In genomic region chr16:70685061-70685937, GRCh38 we compare ENCODE assay signal across 8 cellular contexts. TPM values are rescaled to one million over a fixed set of nuclear protein-coding genes. Genes with fewer than 3 reads are reported as not detected.
DNase-seq lines count a peak whose midpoint lies in the region; ATAC-seq and TF ChIP-seq lines count a peak whose summit lies in the region.

No MANE protein-coding gene starts in this region.

- H3K4me1 Mint-ChIP-seq in activated T-cell treated with anti-CD3 and anti-CD28 coated beads, Interleukin-2, amount 50 U/mL, for 4 hours (ENCODE audit: low read depth) = peaks cover 2% of the 10 kb centered on the region
- H3K4me1 Mint-ChIP-seq in T-helper 2 cell treated with Interferon-gamma antibody and Interleukin-4, amounts not matched to agents 5 μg/mL and 100 μg/mL, for 36 hours (ENCODE audit: low read depth) = no peaks in the 10 kb centered on the region

- no peak for TF ChIP-seq CTCF in astrocyte of the spinal cord (IDR thresholded peaks at IDR 0.05; ENCODE audit: low read depth, low read length)

- H3K4me3 ChIP-seq in astrocyte of the spinal cord (ENCODE audit: low read depth, low read length) = peak overlapping the region; percentile 79

- no peaks in the 10 kb centered on the region for H3K9me3 Mint-ChIP-seq in activated T-cell treated with anti-CD3 and anti-CD28 coated beads, Interleukin-2, amount 50 U/mL, for 4 hours
- H3K9me3 Mint-ChIP-seq in T-helper 2 cell treated with Interferon-gamma antibody and Interleukin-4, amounts not matched to agents 5 μg/mL and 100 μg/mL, for 36 hours = no peaks in the 10 kb centered on the region

- in situ Hi-C loops in astrocyte of the spinal cord (cut with HindIII; ENCODE audit: low sequenced_read_pairs) = no loop called here

- no peak for DNase-seq in activated T-cell treated with anti-CD3 and anti-CD28 coated beads, Interleukin-2, amount 50 U/mL, for 4 hours
- DNase-seq in activated T-cell treated with anti-CD3 and anti-CD28 coated beads, Interleukin-2, amount 50 U/mL, for 1 hour = no peak
- no peak for DNase-seq in astrocyte of the spinal cord (ENCODE audit: low read depth, low spot score)
- DNase-seq in T-helper 2 cell treated with Interferon-gamma antibody and Interleukin-4, amounts not matched to agents 5 μg/mL and 100 μg/mL, for 36 hours (ENCODE audit: low spot score) = no peak
- no peak for DNase-seq in stimulated activated CD4-positive, alpha-beta T cell treated with anti-CD3 and anti-CD28 coated beads, Interleukin-4, amount 100 ng/mL, for 24 hours

- peak; percentile 62 to 63 for ATAC-seq in activated T-cell treated with anti-CD3 and anti-CD28 coated beads, Interleukin-2, amount 50 U/mL, for 4 hours
- ATAC-seq in GM18519 (IDR thresholded peaks at IDR 0.05; ENCODE audit: low FRiP score, unreplicated experiment) = no peak

- H3K27ac Mint-ChIP-seq in T-helper 2 cell treated with Interferon-gamma antibody and Interleukin-4, amounts not matched to agents 5 μg/mL and 100 μg/mL, for 36 hours = no peak overlapping the region

- H3K27ac ChIP-seq in layer of hippocampus (ENCODE audit: low read depth, low read length) (peak overlapping the region; percentile 95), temporal lobe (ENCODE audit: low read depth, low read length) (peak overlapping the region; percentile 91)

- H3K27me3 ChIP-seq in layer of hippocampus (ENCODE audit: control insufficient read depth, insufficient read depth, low read length) = no peaks in the 10 kb centered on the region

- peak overlapping the region; percentile 58 for H3K4me3 Mint-ChIP-seq in activated T-cell treated with anti-CD3 and anti-CD28 coated beads, Interleukin-2, amount 50 U/mL, for 4 hours
- no peak overlapping the region for H3K4me3 Mint-ChIP-seq in T-helper 2 cell treated with Interferon-gamma antibody and Interleukin-4, amounts not matched to agents 5 μg/mL and 100 μg/mL, for 36 hours

- no peaks in the 10 kb centered on the region for H3K36me3 Mint-ChIP-seq in activated T-cell treated with anti-CD3 and anti-CD28 coated beads, Interleukin-2, amount 50 U/mL, for 4 hours (ENCODE audit: insufficient read depth)
- H3K36me3 Mint-ChIP-seq in T-helper 2 cell treated with Interferon-gamma antibody and Interleukin-4, amounts not matched to agents 5 μg/mL and 100 μg/mL, for 36 hours (ENCODE audit: low read depth) = no peaks in the 10 kb centered on the region

- H3K27me3 Mint-ChIP-seq in activated T-cell treated with anti-CD3 and anti-CD28 coated beads, Interleukin-2, amount 50 U/mL, for 4 hours (ENCODE audit: low read depth) = peaks cover 21% of the 10 kb centered on the region
- H3K27me3 Mint-ChIP-seq in T-helper 2 cell treated with Interferon-gamma antibody and Interleukin-4, amounts not matched to agents 5 μg/mL and 100 μg/mL, for 36 hours (ENCODE audit: low read depth) = peaks cover 21% of the 10 kb centered on the region

RNA-seq across cellular contexts. Expression of gene MTSS2, which starts 0.6 kb away (rescaled TPM):
- 1 to 10 TPM; 1.9 to 7.3 (median 4.3) TPM for total RNA-seq in activated T-cell treated with anti-CD3 and anti-CD28 coated beads, Interleukin-2, amount 50 U/mL, for 4 hours
- total RNA-seq in temporal lobe = 45.5 TPM

RNA-seq across cellular contexts. Expression of gene IL34, which starts 38.9 kb away (rescaled TPM):
- under 1 TPM; 0.13 to 0.24 (median 0.13) TPM for total RNA-seq in activated T-cell treated with anti-CD3 and anti-CD28 coated beads, Interleukin-2, amount 50 U/mL, for 4 hours
- 1.5 TPM for total RNA-seq in temporal lobe
